ENCODE assay signal across 8 cellular contexts in the genomic region with DNA sequence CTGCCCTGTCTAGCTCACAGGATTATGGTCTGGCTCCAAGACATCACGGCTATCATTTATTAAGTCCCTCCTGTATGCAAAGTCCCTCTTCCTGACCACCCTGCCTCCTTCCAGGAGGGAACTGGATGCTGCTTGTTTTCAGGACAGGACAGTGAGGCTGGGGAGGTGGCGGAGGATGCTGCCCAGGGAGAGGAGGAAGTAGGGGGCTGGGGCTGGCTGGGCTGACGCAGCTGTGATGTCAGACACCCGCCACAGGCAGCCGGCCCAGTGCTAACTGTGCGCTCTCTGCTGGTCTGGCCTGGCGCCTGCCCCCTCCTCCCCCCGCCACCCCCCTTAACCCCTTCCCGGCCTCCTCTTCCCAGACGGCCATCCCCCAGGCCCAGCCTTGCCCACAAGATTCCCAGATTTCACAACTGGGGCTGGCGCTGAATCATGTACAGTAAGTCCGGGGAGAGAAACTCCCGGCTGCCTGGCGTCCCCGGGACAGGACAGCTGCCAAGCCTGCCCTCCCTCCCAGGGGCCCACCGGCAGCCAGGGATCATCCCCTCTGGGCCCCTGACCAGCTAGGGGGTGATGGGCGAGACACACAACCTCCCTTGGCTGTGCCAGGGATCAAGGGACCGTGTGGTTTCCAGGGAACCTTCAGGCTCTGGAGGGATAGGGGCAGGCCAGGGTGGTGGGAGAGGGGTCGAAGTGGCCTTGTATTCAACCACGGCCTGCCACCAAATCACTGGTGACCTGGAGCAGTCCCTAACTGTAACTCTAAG.
DNase-seq lines count a peak whose midpoint lies in the region; ATAC-seq and TF ChIP-seq lines count a peak whose summit lies in the region.

No MANE protein-coding gene starts in this region.

- H3K4me1 ChIP-seq in stomach smooth muscle (ENCODE audit: control insufficient read depth, insufficient read depth, low read length), result peaks cover 73% of the 10 kb centered on the region

- no peaks in the 10 kb centered on the region for H3K36me3 ChIP-seq in stomach smooth muscle (ENCODE audit: control insufficient read depth in 2 of 2, insufficient read depth in 2 of 2, low read length in 2 of 2)

- in situ Hi-C loops in GM13977 (cut with MboI; ENCODE audit: low pct_unique_long_range_greater_than_20kb, low sequenced_read_pairs, unreplicated experiment), result no loop called here

- no peak for ATAC-seq in GM18502 (IDR thresholded peaks at IDR 0.05; ENCODE audit: poor library complexity, unreplicated experiment)

- no peaks in the 10 kb centered on the region for H3K9me3 ChIP-seq in stomach smooth muscle (ENCODE audit: control insufficient read depth in 2 of 2, low read length in 2 of 2)

- H3K9ac ChIP-seq in stomach smooth muscle (ENCODE audit: low read length in 2 of 2), result peak overlapping the region; percentile 73 to 88

- TF ChIP-seq CTCF in AG09319 (IDR thresholded peaks at IDR 0.05; ENCODE audit: low read depth, low read length), result no peak; the same call in 1 of the 2 replicates
- TF ChIP-seq CTCF in choroid plexus epithelial cell (conservative IDR thresholded peaks at IDR 0.05; ENCODE audit: low read depth, low read length), result peak; percentile 35
- TF ChIP-seq CTCF in GM13977 (IDR thresholded peaks at IDR 0.05; ENCODE audit: extremely low read depth, insufficient read depth, missing control alignments), result no peak

- H3K4me3 ChIP-seq in choroid plexus epithelial cell (ENCODE audit: low read depth, low read length) (peak overlapping the region; percentile 1), stomach smooth muscle (ENCODE audit: low read length in 2 of 2) (peak overlapping the region; percentile 8 to 52)

- H3K27me3 ChIP-seq in stomach smooth muscle (ENCODE audit: control insufficient read depth in 1 of 2, insufficient read depth in 2 of 2, low read length in 2 of 2), result no peaks in the 10 kb centered on the region

- DNase-seq in AG09319 (ENCODE audit: extremely low read depth, low read depth) (peak; percentile 99), NCI-H510A (lab: John Stamatoyannopoulos, UW) (peak; percentile 38), choroid plexus epithelial cell (ENCODE audit: low read depth) (peak; percentile 96), left kidney (ENCODE audit: low read depth, low spot score) (peak; percentile 71), GM13977 (ENCODE audit: low spot score) (no peak)
- DNase-seq in central memory CD4-positive, alpha-beta T cell, result no peak

- H3K27ac ChIP-seq in stomach smooth muscle (ENCODE audit: low read length), result peak overlapping the region; percentile 96

Comparison
In these comparisons a context has a peak if more than half of its experiments do, and no peak if none do; other contexts are left out.
1. DNase-seq: peak in AG09319 (single experiment), NCI-H510A (single experiment), choroid plexus epithelial cell (single experiment) and left kidney (single experiment); none in GM13977 (single experiment) and central memory CD4-positive, alpha-beta T cell (single experiment).